In the genomic region with DNA sequence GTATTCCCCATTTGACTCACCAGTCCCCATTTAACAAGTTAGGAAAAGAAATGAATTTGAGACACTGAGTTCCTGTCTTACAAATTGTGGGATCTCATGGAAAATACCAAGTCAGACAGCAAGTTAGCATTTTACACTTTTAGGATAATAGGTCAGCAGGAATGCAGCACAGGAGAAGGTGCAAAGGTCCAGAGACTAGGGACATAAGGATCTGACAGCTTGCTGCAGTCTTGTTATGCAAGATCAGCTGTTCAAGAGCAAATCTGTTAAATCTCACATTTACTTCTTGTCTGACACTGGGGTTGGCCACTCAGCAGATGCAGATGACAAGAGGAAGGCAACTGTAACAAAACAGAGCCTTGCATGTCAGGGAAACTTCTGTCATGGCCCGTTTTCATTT, we compare ENCODE assay signal across 13 cellular contexts.
"Had no signal": no experiment of that assay in that cellular context is flagged by ENCODE, and none has a peak within 500 bp of the region (broad histone marks: within the 10 kb centered on the region; RNA-seq: fewer than 3 reads in every experiment).

No MANE protein-coding gene starts in this region.

- H3K4me1 ChIP-seq: foreskin keratinocyte, prostate gland, suprapubic skin had no signal

- ATAC-seq: activated T-helper 17 cell treated with anti-CD3 and anti-CD28 coated beads, Interleukin-2, amount 50 U/mL, for 72 hours; foreskin keratinocyte; naive thymus-derived CD8-positive, alpha-beta T cell; right cardiac atrium had no signal

- H3K27me3 ChIP-seq: foreskin keratinocyte, suprapubic skin had no signal

- H3K36me3 ChIP-seq: prostate gland, suprapubic skin had no signal

- DNase-seq: activated CD4-positive, CD25-positive, alpha-beta regulatory T cell treated with anti-CD3 and anti-CD28 coated beads, Interleukin-2, amount 50 U/mL, for 72 hours; activated naive CD4-positive, alpha-beta T cell treated with Interleukin-2 at 50 U/mL for 16 hours; aorta; effector memory CD4-positive, alpha-beta T cell; foreskin keratinocyte; head of caudate nucleus; immature natural killer cell; naive thymus-derived CD8-positive, alpha-beta T cell; right cardiac atrium had no signal

- H3K9me3 ChIP-seq: prostate gland, suprapubic skin had no signal

- H3K27ac ChIP-seq: foreskin keratinocyte, prostate gland, suprapubic skin had no signal

- H3K4me3 ChIP-seq: lung, prostate gland, suprapubic skin had no signal
